In the genomic region with DNA sequence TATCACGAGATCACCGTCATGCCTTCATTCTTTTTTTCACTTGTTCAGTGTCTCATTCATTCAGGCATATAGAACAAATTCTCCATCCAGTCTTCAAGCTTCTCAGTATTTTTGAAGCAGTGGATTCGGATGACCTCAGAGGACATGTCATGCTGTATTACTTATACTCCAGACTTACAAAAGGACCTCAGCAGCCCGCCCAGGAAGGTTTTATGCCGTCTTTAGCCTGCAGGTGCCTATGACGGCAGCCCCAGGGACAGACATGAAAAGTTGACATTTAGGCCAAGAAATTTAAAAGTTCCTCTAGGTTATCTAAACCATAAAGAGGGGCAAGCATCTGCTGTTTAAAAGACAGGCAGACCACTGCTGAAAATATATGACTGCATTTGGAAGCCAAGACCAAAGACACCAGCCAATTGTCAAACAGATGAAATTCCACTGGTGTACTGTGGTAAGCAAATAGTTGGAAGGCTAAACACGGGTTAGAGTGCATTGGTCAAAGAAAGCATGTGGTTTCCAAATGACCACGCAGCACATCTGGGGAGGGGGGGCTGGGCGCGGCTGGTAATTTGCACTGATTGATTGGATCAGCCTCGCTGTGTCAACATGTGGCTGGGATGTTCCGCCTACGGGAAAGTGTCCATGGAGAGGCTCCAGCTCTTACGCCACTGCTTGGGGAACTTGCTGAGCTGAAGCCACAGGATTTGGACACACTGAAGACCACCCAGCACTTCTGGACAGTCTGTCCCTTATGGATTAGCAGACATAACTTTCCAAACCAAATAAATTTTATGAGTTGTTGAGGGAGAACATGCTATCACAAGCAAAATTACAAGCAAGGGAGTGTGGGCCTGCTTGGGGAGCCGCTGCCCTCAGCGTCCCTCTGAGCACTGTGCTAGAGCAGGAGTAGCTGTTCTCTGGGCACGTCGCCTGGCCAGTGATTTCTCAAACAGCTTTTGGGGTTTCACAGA, we compare ENCODE assay signal across 15 cellular contexts.
A peak's percentile ranks its signal among the peaks of the same experiment; 100 is the strongest.
DNase-seq lines count a peak whose midpoint lies in the region; ATAC-seq and TF ChIP-seq lines count a peak whose summit lies in the region.
"Had no signal": no experiment of that assay in that cellular context is flagged by ENCODE, and none has a peak within 500 bp of the region (broad histone marks: within the 10 kb centered on the region; RNA-seq: fewer than 3 reads in every experiment).

No MANE protein-coding gene starts in this region.

- CTCF ChIA-PET in GM10248 (lab: Yijun Ruan, JAX) = interaction anchor here (1.5 to 2.7 kb wide), 5 partner anchors 9 to 16 kb away, joined by 3 to 13 read pairs (median 6); no protein-coding TSS in a partner anchor

- H3K36me3 ChIP-seq in colonic mucosa = no peaks in the 10 kb centered on the region

- no peaks in the 10 kb centered on the region for H3K9me3 ChIP-seq in colonic mucosa

- ATAC-seq in left colon = peak; percentile 22
- ATAC-seq in sciatic nerve = peak; percentile 96
- ATAC-seq in HG03045 (IDR thresholded peaks at IDR 0.05; ENCODE audit: unreplicated experiment) = no peak
- ATAC-seq: stimulated activated naive CD8-positive, alpha-beta T cell treated with anti-CD3 and anti-CD28 coated beads, Interleukin-15, amount 100 ng/mL, for 72 hours had no signal

- H3K9ac ChIP-seq in colonic mucosa (ENCODE audit: low read depth in 2 of 2, low read length in 2 of 2) = no peak overlapping the region

- DNase-seq in AG20443 (ENCODE audit: low spot score) (peak; percentile 84), colonic mucosa (peak; percentile 79), left colon (peak; percentile 58 to 73), sciatic nerve (ENCODE audit: low spot score) (peak; percentile 93), GM19240 (ENCODE audit: insufficient read length, low spot score) (no peak), NCI-H1436 (lab: John Stamatoyannopoulos, UW) (no peak), GM10248 (ENCODE audit: extremely low spot score) (no peak)
- DNase-seq: activated CD4-positive, alpha-beta T cell treated with anti-CD3 and anti-CD28 coated beads for 48 hours; activated effector memory CD4-positive, alpha-beta T cell treated with Interleukin-2 at 50 U/mL for 16 hours; AML-193; NCI-H1436 treated with DMSO at 0.1 percent for 48 hours; stimulated activated CD4-positive, alpha-beta T cell treated with anti-CD3 and anti-CD28 coated beads, Interleukin-2, amount 100 ng/mL, for 48 hours; stimulated activated naive CD8-positive, alpha-beta T cell treated with anti-CD3 and anti-CD28 coated beads, Interleukin-15, amount 100 ng/mL, for 72 hours; T-helper 1 cell had no signal

- no peak overlapping the region for H3K4me3 ChIP-seq in colonic mucosa

- peak overlapping the region; percentile 15 for H3K27ac ChIP-seq in colonic mucosa

- no peaks in the 10 kb centered on the region for H3K4me1 ChIP-seq in colonic mucosa

- TF ChIP-seq CTCF in colonic mucosa (IDR thresholded peaks at IDR 0.05) (no peak), GM10248 (IDR thresholded peaks at IDR 0.05; ENCODE audit: control extremely low read depth, extremely low read depth, low read depth, missing control alignments) (no peak)

- no peaks in the 10 kb centered on the region for H3K27me3 ChIP-seq in colonic mucosa

- POLR2A ChIA-PET in GM10248 (lab: Yijun Ruan, JAX) = no interaction called here

- intact Hi-C loops in colonic mucosa (cut with DNase I) (no loop called here), left colon (cut with DNase I, micrococcal nuclease) (no loop called here), sciatic nerve (cut with DNase I) (no loop called here)

Comparison
In these comparisons a context has a peak if more than half of its experiments do, and no peak if none do; other contexts are left out.
1. DNase-seq: peak in AG20443 (single experiment), colonic mucosa (single experiment), left colon (2 of 2) and sciatic nerve (single experiment); none in GM19240 (single experiment), NCI-H1436 (single experiment) and GM10248 (single experiment).